8 cellular contexts compared by ENCODE assay signal in genomic region chr1:150970818-150971582, GRCh38. TPM values are rescaled to one million over a fixed set of nuclear protein-coding genes. Genes with fewer than 3 reads are reported as not detected.
DNase-seq lines count a peak whose midpoint lies in the region; ATAC-seq and TF ChIP-seq lines count a peak whose summit lies in the region.

No MANE protein-coding gene starts in this region.

- peak overlapping the region; percentile 96 for H3K4me2 ChIP-seq in Loucy (ENCODE audit: low read depth, low read length, poor library complexity, severe bottlenecking)

- H3K36me3 ChIP-seq in Loucy (ENCODE audit: insufficient read depth, low read length): peaks cover 30% of the 10 kb centered on the region; the same call in 1 of the 2 replicates
- peaks cover 28 to 35% of the 10 kb centered on the region in 2 donors for H3K36me3 ChIP-seq in duodenal mucosa (ENCODE audit: control insufficient read depth in 1 of 2, insufficient read depth in 2 of 2, low read length in 2 of 2)
- H3K36me3 ChIP-seq in mucosa of rectum (ENCODE audit: control insufficient read depth in 2 of 2, insufficient read depth in 2 of 2, low read length in 2 of 2): peaks cover 29 to 30% of the 10 kb centered on the region in 2 donors

- POLR2A ChIA-PET in AG04450 (lab: Yijun Ruan, JAX): interaction anchor here (0.8 to 1.1 kb wide), 3 partner anchors 13 to 143 kb away, joined by 3 to 5 read pairs (median 4); partner anchors contain the start of gene MINDY1

- no peaks in the 10 kb centered on the region; the same call in 1 of the 2 replicates for H3F3A ChIP-seq in Loucy (ENCODE audit: low read depth)

- ATAC-seq in GM18909 (IDR thresholded peaks at IDR 0.05; ENCODE audit: poor library complexity, unreplicated experiment): no peak

- H2AFZ ChIP-seq in Loucy (ENCODE audit: low read length): no peak overlapping the region

- peaks cover 70% of the 10 kb centered on the region for H3K79me2 ChIP-seq in Loucy (ENCODE audit: insufficient read depth, low read length)

- peaks cover 68% of the 10 kb centered on the region for H4K20me1 ChIP-seq in Loucy (ENCODE audit: insufficient read depth, low read length, poor library complexity, severe bottlenecking)

- H3K27ac ChIP-seq in AG04450 (ENCODE audit: low read depth, low read length): peak overlapping the region; percentile 47
- H3K27ac ChIP-seq in duodenal mucosa (ENCODE audit: low read depth, low read length): no peak overlapping the region
- H3K27ac ChIP-seq in mucosa of rectum (ENCODE audit: low read depth in 2 of 2, low read length in 2 of 2): peak overlapping the region; percentile 58 to 61

- no peaks in the 10 kb centered on the region for H3K9me2 ChIP-seq in Loucy (replicated peaks; ENCODE audit: low read depth, low read length)

- H3K4me3 ChIP-seq in AG04450 (ENCODE audit: low read depth, low read length) (peak overlapping the region; percentile 81), Loucy (ENCODE audit: low read length, poor library complexity, severe bottlenecking) (peak overlapping the region; percentile 100), duodenal mucosa (ENCODE audit: low read depth in 1 of 2, low read length in 2 of 2) (peak overlapping the region; percentile 85 to 96), mucosa of rectum (ENCODE audit: low read length in 2 of 2) (peak overlapping the region in 1 of 2 donors; percentile 26)

- DNase-seq in AG04450 (ENCODE audit: low read depth, low spot score) (peak; percentile 26), NCI-H510A treated with DMSO at 0.1 percent for 48 hours (lab: John Stamatoyannopoulos, UW) (no peak)
- no peak for DNase-seq in effector CD8-positive, alpha-beta T cell (lab: John Stamatoyannopoulos, UW)
- no peak for DNase-seq in stimulated activated CD4-positive, alpha-beta T cell treated with anti-CD3 and anti-CD28 coated beads, Interleukin-12 subunit alpha, Interleukin-12 subunit beta, amount 100 ng/mL, for 4 hours

- H3K4me1 ChIP-seq in Loucy (ENCODE audit: insufficient read depth, low read length, poor library complexity, severe bottlenecking) (peaks cover 38% of the 10 kb centered on the region), duodenal mucosa (ENCODE audit: control insufficient read depth in 1 of 2, insufficient read depth in 2 of 2, low read length in 2 of 2) (peaks cover 32 to 40% of the 10 kb centered on the region in 2 donors), mucosa of rectum (ENCODE audit: control insufficient read depth in 2 of 2, insufficient read depth in 2 of 2, low read length in 2 of 2) (peaks cover 34 to 38% of the 10 kb centered on the region in 2 donors)

- H3K9me3 ChIP-seq in AG04450 (ENCODE audit: control insufficient read depth, insufficient read depth, low read length): peaks cover 3% of the 10 kb centered on the region; the same call in 1 of the 2 replicates
- H3K9me3 ChIP-seq in Loucy (ENCODE audit: insufficient read depth, low read depth, low read length): no peaks in the 10 kb centered on the region
- H3K9me3 ChIP-seq in duodenal mucosa (ENCODE audit: control insufficient read depth in 1 of 2, low read length in 2 of 2): no peaks in the 10 kb centered on the region
- no peaks in the 10 kb centered on the region for H3K9me3 ChIP-seq in mucosa of rectum (ENCODE audit: control insufficient read depth in 2 of 2, low read length in 2 of 2)

- H3K9ac ChIP-seq in Loucy (ENCODE audit: low read depth, low read length, poor library complexity, severe bottlenecking) (peak overlapping the region; percentile 98), duodenal mucosa (ENCODE audit: low read depth in 1 of 2, low read length in 2 of 2) (peak overlapping the region; percentile 3 to 27), mucosa of rectum (ENCODE audit: low read depth in 1 of 2, low read length in 2 of 2) (peak overlapping the region; percentile 8 to 37)

- H3K27me3 ChIP-seq in AG04450 (ENCODE audit: control insufficient read depth, insufficient read depth, low read length) (no peaks in the 10 kb centered on the region), Loucy (ENCODE audit: insufficient read depth, low read length, poor library complexity, severe bottlenecking) (no peaks in the 10 kb centered on the region), duodenal mucosa (ENCODE audit: control insufficient read depth in 1 of 2, insufficient read depth in 2 of 2, low read length in 2 of 2) (no peaks in the 10 kb centered on the region), mucosa of rectum (ENCODE audit: control insufficient read depth in 2 of 2, insufficient read depth in 2 of 2, low read length in 2 of 2) (no peaks in the 10 kb centered on the region)

- TF ChIP-seq CTCF in AG04450 (IDR thresholded peaks at IDR 0.05; ENCODE audit: low read depth, low read length): no peak
- TF ChIP-seq CTCF in Loucy (conservative IDR thresholded peaks at IDR 0.05; ENCODE audit: low read length): no peak

- CTCF ChIA-PET in AG04450 (lab: Charles Lee): interaction anchor here (1.2 to 1.8 kb wide), 2 partner anchors 9 to 25 kb away, joined by 5 to 15 read pairs; no protein-coding TSS in a partner anchor

RNA-seq across cellular contexts. Expression of gene CERS2, which starts 3.6 kb away (rescaled TPM):
- polyA plus RNA-seq in AG04450 (2011; rRNA removed): 193 and 217 TPM in 2 replicates
- 170 TPM in 2 replicates for polyA minus RNA-seq in AG04450 (2011; rRNA and poly(A)+ RNA removed)

RNA-seq across cellular contexts. Expression of gene ANXA9, which starts 11.1 kb away (rescaled TPM):
- polyA plus RNA-seq in AG04450 (2011; rRNA removed): 0.10 and 0.21 TPM in 2 replicates
- 0.09 and 0.17 TPM in 2 replicates for polyA minus RNA-seq in AG04450 (2011; rRNA and poly(A)+ RNA removed)

RNA-seq across cellular contexts. Expression of gene MINDY1, which starts 35.7 kb away (rescaled TPM):
- 12.8 and 18.0 TPM in 2 replicates for polyA plus RNA-seq in AG04450 (2011; rRNA removed)
- polyA minus RNA-seq in AG04450 (2011; rRNA and poly(A)+ RNA removed): 21.5 and 29.3 TPM in 2 replicates

RNA-seq across cellular contexts. Expression of gene PRUNE1, which starts 37.2 kb away (rescaled TPM):
- polyA plus RNA-seq in AG04450 (2011; rRNA removed): 18.3 and 21.7 TPM in 2 replicates
- 17.9 and 20.5 TPM in 2 replicates for polyA minus RNA-seq in AG04450 (2011; rRNA and poly(A)+ RNA removed)

RNA-seq across cellular contexts. Expression of gene SETDB1, which starts 44.8 kb away (rescaled TPM):
- 30.8 and 35.5 TPM in 2 replicates for polyA plus RNA-seq in AG04450 (2011; rRNA removed)
- polyA minus RNA-seq in AG04450 (2011; rRNA and poly(A)+ RNA removed): 50.6 and 53.9 TPM in 2 replicates

Comparison
In these comparisons a context has a peak if more than half of its experiments do, and no peak if none do; other contexts are left out.
1. H3K9ac ChIP-seq: peak in every context shown above with its lines; median percentile 98 in Loucy; 22 in mucosa of rectum; 15 in duodenal mucosa.